8 cellular contexts compared by ENCODE assay signal in genomic region chr15:65869954-65870871, GRCh38. TPM values are rescaled to one million over a fixed set of nuclear protein-coding genes. Genes with fewer than 3 reads are reported as not detected.
A peak's percentile ranks its signal among the peaks of the same experiment; 100 is the strongest.
DNase-seq lines count a peak whose midpoint lies in the region; ATAC-seq and TF ChIP-seq lines count a peak whose summit lies in the region.

No MANE protein-coding gene starts in this region.

- intact Hi-C loops in mammary epithelial cell (cut with micrococcal nuclease) = no loop called here

- POLR2A ChIA-PET in RWPE1 (lab: Yijun Ruan, JAX; ENCODE audit: low non-redundant PET) = interaction anchor here (0.7 kb wide), 2 partner anchors 124 to 1597 kb away, joined by 3 read pairs; no protein-coding TSS in a partner anchor

- H3K4me1 ChIP-seq in mammary epithelial cell (ENCODE audit: insufficient read depth, low read length) (peaks cover 12% of the 10 kb centered on the region), skeletal muscle tissue (ENCODE audit: control insufficient read depth in 3 of 3, insufficient read depth in 3 of 3, low read length in 3 of 3) (peaks cover 10% of the 10 kb centered on the region in 3 donors)

- H4K20me1 ChIP-seq in mammary epithelial cell (ENCODE audit: insufficient read depth, low read length) = no peaks in the 10 kb centered on the region

- no peaks in the 10 kb centered on the region for H3K27me3 ChIP-seq in mammary epithelial cell (ENCODE audit: insufficient read depth, low read length)
- no peaks in the 10 kb centered on the region for H3K27me3 ChIP-seq in skeletal muscle tissue (ENCODE audit: control insufficient read depth in 3 of 3, insufficient read depth in 3 of 3, low read length in 3 of 3)

- WGBS in mammary epithelial cell (ENCODE audit: low coverage, missing lambda C conversion rate) = 2% methylated on average over 29 of the region's 43 CpGs

- TSS peak; percentile 50 for BruUV-seq in mammary epithelial cell (replicated peaks; lab: Mats Ljungman, UMichigan)

- H3K4me3 ChIP-seq in mammary epithelial cell (replicated peaks in 1 of 3; ENCODE audit: insufficient read depth in 1 of 3, low read depth in 2 of 3, low read length in 3 of 3) (peak overlapping the region; percentile 64 to 96 (median 65)), skeletal muscle tissue (ENCODE audit: low read length in 3 of 3) (peak overlapping the region; percentile 94 to 100 (median 99))

- peaks cover 58% of the 10 kb centered on the region for H3K79me2 ChIP-seq in mammary epithelial cell (ENCODE audit: insufficient read depth, low read length)

- in situ Hi-C loops in mammary epithelial cell (cut with MboI; ENCODE audit: low sequenced_read_pairs in 2 of 2) = no loop called here

- CTCF ChIA-PET in RWPE1 (lab: Yijun Ruan, JAX) (interaction anchor here (0.6 to 2.1 kb wide), 4 partner anchors 14 to 776 kb away, joined by 3 to 6 read pairs (median 3); no protein-coding TSS in a partner anchor), mammary epithelial cell (lab: Charles Lee; ENCODE audit: low non-redundant PET) (interaction anchor here (0.6 to 0.7 kb wide), 2 partner anchors 259 to 600 kb away, joined by 5 to 10 read pairs; partner anchors contain the start of gene INTS14)

- dilution Hi-C loops in mammary epithelial cell (cut with HindIII; ENCODE audit: low sequenced_read_pairs) = loop anchor here (5.0 kb wide), 1 partner anchor 68 kb away; no protein-coding TSS in a partner anchor

- H3K27ac ChIP-seq in RWPE1 = peak overlapping the region; percentile 91
- H3K27ac ChIP-seq in mammary epithelial cell (ENCODE audit: insufficient read depth, low read depth, low read length) = peak overlapping the region; percentile 74
- H3K27ac ChIP-seq in skeletal muscle tissue (ENCODE audit: low read depth, low read length) = peak overlapping the region; percentile 98

- no peaks in the 10 kb centered on the region for H3K9me3 ChIP-seq in mammary epithelial cell (replicated peaks; ENCODE audit: insufficient read depth, low read length)
- H3K9me3 ChIP-seq in skeletal muscle tissue (ENCODE audit: control insufficient read depth in 3 of 3, low read length in 3 of 3) = no peaks in the 10 kb centered on the region

- H3K36me3 ChIP-seq in mammary epithelial cell (ENCODE audit: insufficient read depth, low read length) (peaks cover under 1% of the 10 kb centered on the region), skeletal muscle tissue (ENCODE audit: control insufficient read depth in 3 of 3, insufficient read depth in 3 of 3, low read length in 3 of 3) (peaks cover 0 to 4% (median 0%) of the 10 kb centered on the region in 3 donors)

- H3K9ac ChIP-seq in mammary epithelial cell (ENCODE audit: insufficient read depth, low read length) (peak overlapping the region; percentile 91), skeletal muscle tissue (ENCODE audit: low read depth in 1 of 3, low read length in 3 of 3) (peak overlapping the region; percentile 98 to 100 (median 98))

- ATAC-seq in HG03457 (IDR thresholded peaks at IDR 0.05; ENCODE audit: unreplicated experiment) (peak; percentile 2), GM21423 (IDR thresholded peaks at IDR 0.05; ENCODE audit: unreplicated experiment) (no peak), GM19035 (IDR thresholded peaks at IDR 0.05; ENCODE audit: unreplicated experiment) (no peak)

- H2AFZ ChIP-seq in mammary epithelial cell (ENCODE audit: low read depth, low read length) = peak overlapping the region; percentile 92

- peak; percentile 50 for DNase-seq in Daoy (ENCODE audit: low read depth)
- peak; percentile 43 for DNase-seq in RWPE1 (ENCODE audit: low spot score)
- DNase-seq in mammary epithelial cell = peak; percentile 65
- peak; percentile 32 for DNase-seq in iPS-NIHi7 (ENCODE audit: extremely low spot score)

- no peak for TF ChIP-seq CTCF in RWPE1 (conservative IDR thresholded peaks at IDR 0.05; ENCODE audit: low read depth)
- no peak for TF ChIP-seq CTCF in mammary epithelial cell (conservative IDR thresholded peaks at IDR 0.05 in 1 of 2, IDR thresholded peaks at IDR 0.05 in 1 of 2; ENCODE audit: extremely low read depth in 1 of 2, insufficient read depth in 1 of 2, low read depth in 1 of 2, low read length in 2 of 2)

- peak overlapping the region; percentile 80 for H3K4me2 ChIP-seq in mammary epithelial cell (ENCODE audit: insufficient read depth, low read depth, low read length)

RNA-seq across cellular contexts. Expression of gene RAB11A, which starts 0.9 kb away (rescaled TPM):
- 199 and 200 TPM in 2 replicates for total RNA-seq in Daoy (2014; rRNA removed; shearing (Covaris generic))
- total RNA-seq in mammary epithelial cell (100 to 1,000 TPM; 215 to 220 TPM), skeletal muscle tissue (50.1 TPM)
- 498 TPM for polyA plus RNA-seq in mammary epithelial cell
- polyA minus RNA-seq in mammary epithelial cell = 220 TPM
